In genomic region chr7:22853674-22854157, GRCh38 we compare ENCODE assay signal across 8 cellular contexts.
A peak's percentile ranks its signal among the peaks of the same experiment; 100 is the strongest.
DNase-seq lines count a peak whose midpoint lies in the region; ATAC-seq lines count a peak whose summit lies in the region.

No MANE protein-coding gene starts in this region.

- no peaks in the 10 kb centered on the region for H3K9me3 Mint-ChIP-seq in activated naive CD4-positive, alpha-beta T cell treated with anti-CD3 and anti-CD28 coated beads, Interleukin-2, amount 50 U/mL, for 24 hours
- no peaks in the 10 kb centered on the region for H3K9me3 Mint-ChIP-seq in stimulated activated memory B cell treated with anti-CD40 and anti-IgM and Interleukin-4, amounts not matched to agents 10 μg/mL and 1 μg/mL and 100 μg/mL, for 72 hours

- H3K4me3 ChIP-seq in iPS-15b (ENCODE audit: low read depth, low read length): peak overlapping the region; percentile 60

- peaks cover 12% of the 10 kb centered on the region for H3K4me1 ChIP-seq in iPS-15b (ENCODE audit: control insufficient read depth, insufficient read depth, low read length)

- H3K36me3 ChIP-seq in KOPT-K1 (ENCODE audit: insufficient read depth, low read length) (peaks cover 28% of the 10 kb centered on the region), iPS-15b (ENCODE audit: control insufficient read depth, insufficient read depth, low read length) (peaks cover 2% of the 10 kb centered on the region)

- ATAC-seq in GM21723 (IDR thresholded peaks at IDR 0.05; ENCODE audit: unreplicated experiment): peak; percentile 25
- peak; percentile 68 for ATAC-seq in stimulated activated memory B cell treated with anti-CD40 and anti-IgM and Interleukin-4, amounts not matched to agents 10 μg/mL and 1 μg/mL and 100 μg/mL, for 72 hours

- DNase-seq in DMS53 treated with DMSO at 0.1 percent for 48 hours (lab: John Stamatoyannopoulos, UW; ENCODE audit: unreplicated experiment): peak; percentile 56
- no peak for DNase-seq in DMS53 (lab: John Stamatoyannopoulos, UW)
- no peak for DNase-seq in NCI-H510A treated with DMSO at 0.1 percent for 48 hours (lab: John Stamatoyannopoulos, UW)

- H3K9me3 ChIP-seq in KOPT-K1 (ENCODE audit: insufficient read depth, low read length, poor library complexity, severe bottlenecking) (no peaks in the 10 kb centered on the region), iPS-15b (ENCODE audit: control insufficient read depth, insufficient read depth, low read length) (no peaks in the 10 kb centered on the region)

- H3K27me3 ChIP-seq in iPS-15b (ENCODE audit: control insufficient read depth, insufficient read depth, low read length): peaks cover 8% of the 10 kb centered on the region

- peak overlapping the region; percentile 73 for H3K27ac ChIP-seq in KOPT-K1 (ENCODE audit: low read depth, low read length, poor library complexity, severe bottlenecking)

- H3K4me3 Mint-ChIP-seq in activated naive CD4-positive, alpha-beta T cell treated with anti-CD3 and anti-CD28 coated beads, Interleukin-2, amount 50 U/mL, for 24 hours: peak overlapping the region; percentile 97
- peak overlapping the region; percentile 90 for H3K4me3 Mint-ChIP-seq in stimulated activated memory B cell treated with anti-CD40 and anti-IgM and Interleukin-4, amounts not matched to agents 10 μg/mL and 1 μg/mL and 100 μg/mL, for 72 hours

- peak overlapping the region; percentile 100 for H3K27ac Mint-ChIP-seq in activated naive CD4-positive, alpha-beta T cell treated with anti-CD3 and anti-CD28 coated beads, Interleukin-2, amount 50 U/mL, for 24 hours
- peak overlapping the region; percentile 99 for H3K27ac Mint-ChIP-seq in stimulated activated memory B cell treated with anti-CD40 and anti-IgM and Interleukin-4, amounts not matched to agents 10 μg/mL and 1 μg/mL and 100 μg/mL, for 72 hours

- H3K9ac ChIP-seq in iPS-15b (ENCODE audit: low read depth, low read length): no peak overlapping the region

- H3K27me3 Mint-ChIP-seq in activated naive CD4-positive, alpha-beta T cell treated with anti-CD3 and anti-CD28 coated beads, Interleukin-2, amount 50 U/mL, for 24 hours: no peaks in the 10 kb centered on the region
- no peaks in the 10 kb centered on the region for H3K27me3 Mint-ChIP-seq in stimulated activated memory B cell treated with anti-CD40 and anti-IgM and Interleukin-4, amounts not matched to agents 10 μg/mL and 1 μg/mL and 100 μg/mL, for 72 hours

- peaks cover 20% of the 10 kb centered on the region for H3K36me3 Mint-ChIP-seq in activated naive CD4-positive, alpha-beta T cell treated with anti-CD3 and anti-CD28 coated beads, Interleukin-2, amount 50 U/mL, for 24 hours
- H3K36me3 Mint-ChIP-seq in stimulated activated memory B cell treated with anti-CD40 and anti-IgM and Interleukin-4, amounts not matched to agents 10 μg/mL and 1 μg/mL and 100 μg/mL, for 72 hours: peaks cover 10% of the 10 kb centered on the region

- H3K4me1 Mint-ChIP-seq in activated naive CD4-positive, alpha-beta T cell treated with anti-CD3 and anti-CD28 coated beads, Interleukin-2, amount 50 U/mL, for 24 hours: peaks cover 24% of the 10 kb centered on the region
- peaks cover 36% of the 10 kb centered on the region for H3K4me1 Mint-ChIP-seq in stimulated activated memory B cell treated with anti-CD40 and anti-IgM and Interleukin-4, amounts not matched to agents 10 μg/mL and 1 μg/mL and 100 μg/mL, for 72 hours
